ENCODE assay signal across 17 cellular contexts in genomic region chr2:197992482-197993133, GRCh38.
DNase-seq lines count a peak whose midpoint lies in the region; ATAC-seq, FAIRE-seq and TF ChIP-seq lines count a peak whose summit lies in the region.
"Had no signal": no experiment of that assay in that cellular context is flagged by ENCODE, and none has a peak within 500 bp of the region (broad histone marks: within the 10 kb centered on the region; RNA-seq: fewer than 3 reads in every experiment).

No MANE protein-coding gene starts in this region.

- TF ChIP-seq EP300 in suprapubic skin (IDR thresholded peaks at IDR 0.05) = no peak

- 85% methylated on average over 4 of the region's 4 CpGs for WGBS in suprapubic skin

- no peaks in the 10 kb centered on the region for H3K27me3 ChIP-seq in suprapubic skin
- H3K27me3 ChIP-seq: body of pancreas had no signal

- H3K36me3 ChIP-seq in suprapubic skin = no peaks in the 10 kb centered on the region
- H3K36me3 ChIP-seq: left ventricle myocardium inferior had no signal

- H3K27ac ChIP-seq in suprapubic skin = no peak overlapping the region
- H3K27ac ChIP-seq: body of pancreas, left ventricle myocardium inferior had no signal

- no peak overlapping the region for H3K4me3 ChIP-seq in suprapubic skin
- H3K4me3 ChIP-seq: body of pancreas, left ventricle myocardium inferior, smooth muscle cell had no signal

- no peaks in the 10 kb centered on the region for H3K4me1 ChIP-seq in suprapubic skin
- H3K4me1 ChIP-seq: body of pancreas had no signal

- FAIRE-seq in GM18507 (lab: Jason Lieb, UNC) = peak; percentile 83
- no peak for FAIRE-seq in H54 (lab: Jason Lieb, UNC)
- FAIRE-seq: endometrium had no signal

- ATAC-seq in GM19463 (IDR thresholded peaks at IDR 0.05; ENCODE audit: unreplicated experiment) (peak; percentile 81), HG02798 (IDR thresholded peaks at IDR 0.05; ENCODE audit: poor library complexity, unreplicated experiment) (peak; percentile 94), HG03439 (IDR thresholded peaks at IDR 0.05; ENCODE audit: unreplicated experiment) (peak; percentile 82)
- ATAC-seq: body of pancreas had no signal

- DNase-seq in GM18507 (ENCODE audit: extremely low spot score, insufficient read length, low read depth) = peak; percentile 7
- no peak for DNase-seq in H54 (ENCODE audit: insufficient read length, low spot score)
- DNase-seq in suprapubic skin (ENCODE audit: low spot score in 2 of 2) = no peak
- DNase-seq in hepatic stellate cell (ENCODE audit: low spot score) = no peak
- DNase-seq in NCI-H2029 treated with DMSO at 0.1 percent for 48 hours (lab: John Stamatoyannopoulos, UW) = no peak
- DNase-seq: activated CD4-positive, alpha-beta T cell treated with anti-CD3 and anti-CD28 coated beads for 36 hours; body of pancreas; head of caudate nucleus; IMR-90; left ventricle myocardium inferior; NCI-H187; trophoblast cell had no signal

- H3K9me3 ChIP-seq in suprapubic skin = no peaks in the 10 kb centered on the region
- H3K9me3 ChIP-seq: body of pancreas, left ventricle myocardium inferior had no signal

- TF ChIP-seq POLR2A in H54 (IDR thresholded peaks at IDR 0.05; ENCODE audit: low read depth, low read length) (no peak), suprapubic skin (IDR thresholded peaks at IDR 0.05) (no peak)

- no peak for TF ChIP-seq CTCF in suprapubic skin (IDR thresholded peaks at IDR 0.05)
